In genomic region chr14:91357272-91357671, GRCh38 we compare ENCODE assay signal across 1 cellular context.
TF ChIP-seq lines count a peak whose summit lies in the region.

No MANE protein-coding gene starts in this region.

TF ChIP-seq in GM23338, 12 proteins besides CTCF, POLR2A, EP300 and RAD21 (continued from another document):
- TF ChIP-seq, protein P1, sequence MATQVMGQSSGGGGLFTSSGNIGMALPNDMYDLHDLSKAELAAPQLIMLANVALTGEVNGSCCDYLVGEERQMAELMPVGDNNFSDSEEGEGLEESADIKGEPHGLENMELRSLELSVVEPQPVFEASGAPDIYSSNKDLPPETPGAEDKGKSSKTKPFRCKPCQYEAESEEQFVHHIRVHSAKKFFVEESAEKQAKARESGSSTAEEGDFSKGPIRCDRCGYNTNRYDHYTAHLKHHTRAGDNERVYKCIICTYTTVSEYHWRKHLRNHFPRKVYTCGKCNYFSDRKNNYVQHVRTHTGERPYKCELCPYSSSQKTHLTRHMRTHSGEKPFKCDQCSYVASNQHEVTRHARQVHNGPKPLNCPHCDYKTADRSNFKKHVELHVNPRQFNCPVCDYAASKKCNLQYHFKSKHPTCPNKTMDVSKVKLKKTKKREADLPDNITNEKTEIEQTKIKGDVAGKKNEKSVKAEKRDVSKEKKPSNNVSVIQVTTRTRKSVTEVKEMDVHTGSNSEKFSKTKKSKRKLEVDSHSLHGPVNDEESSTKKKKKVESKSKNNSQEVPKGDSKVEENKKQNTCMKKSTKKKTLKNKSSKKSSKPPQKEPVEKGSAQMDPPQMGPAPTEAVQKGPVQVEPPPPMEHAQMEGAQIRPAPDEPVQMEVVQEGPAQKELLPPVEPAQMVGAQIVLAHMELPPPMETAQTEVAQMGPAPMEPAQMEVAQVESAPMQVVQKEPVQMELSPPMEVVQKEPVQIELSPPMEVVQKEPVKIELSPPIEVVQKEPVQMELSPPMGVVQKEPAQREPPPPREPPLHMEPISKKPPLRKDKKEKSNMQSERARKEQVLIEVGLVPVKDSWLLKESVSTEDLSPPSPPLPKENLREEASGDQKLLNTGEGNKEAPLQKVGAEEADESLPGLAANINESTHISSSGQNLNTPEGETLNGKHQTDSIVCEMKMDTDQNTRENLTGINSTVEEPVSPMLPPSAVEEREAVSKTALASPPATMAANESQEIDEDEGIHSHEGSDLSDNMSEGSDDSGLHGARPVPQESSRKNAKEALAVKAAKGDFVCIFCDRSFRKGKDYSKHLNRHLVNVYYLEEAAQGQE (IDR thresholded peaks at IDR 0.05; ENCODE audit: unreplicated experiment): no peak
- TF ChIP-seq EZH2 (IDR thresholded peaks at IDR 0.05; ENCODE audit: low read depth, unreplicated experiment) (no peak), ZNF331 (CRISPR knock-in tag; IDR thresholded peaks at IDR 0.05; ENCODE audit: low read depth) (no peak), JUNB (IDR thresholded peaks at IDR 0.05; ENCODE audit: unreplicated experiment) (no peak), NANOG (IDR thresholded peaks at IDR 0.05; ENCODE audit: borderline replicate concordance) (no peak), POLR2AphosphoS5 (IDR thresholded peaks at IDR 0.05; ENCODE audit: low read depth) (no peak), CREB1 (CRISPR knock-in tag; IDR thresholded peaks at IDR 0.05; ENCODE audit: low read depth) (no peak), ZNF114 (CRISPR knock-in tag; IDR thresholded peaks at IDR 0.05) (no peak), ETS1 (IDR thresholded peaks at IDR 0.05) (no peak), EZH2phosphoT487 (IDR thresholded peaks at IDR 0.05; ENCODE audit: unreplicated experiment) (no peak)
- TF ChIP-seq, protein P2, sequence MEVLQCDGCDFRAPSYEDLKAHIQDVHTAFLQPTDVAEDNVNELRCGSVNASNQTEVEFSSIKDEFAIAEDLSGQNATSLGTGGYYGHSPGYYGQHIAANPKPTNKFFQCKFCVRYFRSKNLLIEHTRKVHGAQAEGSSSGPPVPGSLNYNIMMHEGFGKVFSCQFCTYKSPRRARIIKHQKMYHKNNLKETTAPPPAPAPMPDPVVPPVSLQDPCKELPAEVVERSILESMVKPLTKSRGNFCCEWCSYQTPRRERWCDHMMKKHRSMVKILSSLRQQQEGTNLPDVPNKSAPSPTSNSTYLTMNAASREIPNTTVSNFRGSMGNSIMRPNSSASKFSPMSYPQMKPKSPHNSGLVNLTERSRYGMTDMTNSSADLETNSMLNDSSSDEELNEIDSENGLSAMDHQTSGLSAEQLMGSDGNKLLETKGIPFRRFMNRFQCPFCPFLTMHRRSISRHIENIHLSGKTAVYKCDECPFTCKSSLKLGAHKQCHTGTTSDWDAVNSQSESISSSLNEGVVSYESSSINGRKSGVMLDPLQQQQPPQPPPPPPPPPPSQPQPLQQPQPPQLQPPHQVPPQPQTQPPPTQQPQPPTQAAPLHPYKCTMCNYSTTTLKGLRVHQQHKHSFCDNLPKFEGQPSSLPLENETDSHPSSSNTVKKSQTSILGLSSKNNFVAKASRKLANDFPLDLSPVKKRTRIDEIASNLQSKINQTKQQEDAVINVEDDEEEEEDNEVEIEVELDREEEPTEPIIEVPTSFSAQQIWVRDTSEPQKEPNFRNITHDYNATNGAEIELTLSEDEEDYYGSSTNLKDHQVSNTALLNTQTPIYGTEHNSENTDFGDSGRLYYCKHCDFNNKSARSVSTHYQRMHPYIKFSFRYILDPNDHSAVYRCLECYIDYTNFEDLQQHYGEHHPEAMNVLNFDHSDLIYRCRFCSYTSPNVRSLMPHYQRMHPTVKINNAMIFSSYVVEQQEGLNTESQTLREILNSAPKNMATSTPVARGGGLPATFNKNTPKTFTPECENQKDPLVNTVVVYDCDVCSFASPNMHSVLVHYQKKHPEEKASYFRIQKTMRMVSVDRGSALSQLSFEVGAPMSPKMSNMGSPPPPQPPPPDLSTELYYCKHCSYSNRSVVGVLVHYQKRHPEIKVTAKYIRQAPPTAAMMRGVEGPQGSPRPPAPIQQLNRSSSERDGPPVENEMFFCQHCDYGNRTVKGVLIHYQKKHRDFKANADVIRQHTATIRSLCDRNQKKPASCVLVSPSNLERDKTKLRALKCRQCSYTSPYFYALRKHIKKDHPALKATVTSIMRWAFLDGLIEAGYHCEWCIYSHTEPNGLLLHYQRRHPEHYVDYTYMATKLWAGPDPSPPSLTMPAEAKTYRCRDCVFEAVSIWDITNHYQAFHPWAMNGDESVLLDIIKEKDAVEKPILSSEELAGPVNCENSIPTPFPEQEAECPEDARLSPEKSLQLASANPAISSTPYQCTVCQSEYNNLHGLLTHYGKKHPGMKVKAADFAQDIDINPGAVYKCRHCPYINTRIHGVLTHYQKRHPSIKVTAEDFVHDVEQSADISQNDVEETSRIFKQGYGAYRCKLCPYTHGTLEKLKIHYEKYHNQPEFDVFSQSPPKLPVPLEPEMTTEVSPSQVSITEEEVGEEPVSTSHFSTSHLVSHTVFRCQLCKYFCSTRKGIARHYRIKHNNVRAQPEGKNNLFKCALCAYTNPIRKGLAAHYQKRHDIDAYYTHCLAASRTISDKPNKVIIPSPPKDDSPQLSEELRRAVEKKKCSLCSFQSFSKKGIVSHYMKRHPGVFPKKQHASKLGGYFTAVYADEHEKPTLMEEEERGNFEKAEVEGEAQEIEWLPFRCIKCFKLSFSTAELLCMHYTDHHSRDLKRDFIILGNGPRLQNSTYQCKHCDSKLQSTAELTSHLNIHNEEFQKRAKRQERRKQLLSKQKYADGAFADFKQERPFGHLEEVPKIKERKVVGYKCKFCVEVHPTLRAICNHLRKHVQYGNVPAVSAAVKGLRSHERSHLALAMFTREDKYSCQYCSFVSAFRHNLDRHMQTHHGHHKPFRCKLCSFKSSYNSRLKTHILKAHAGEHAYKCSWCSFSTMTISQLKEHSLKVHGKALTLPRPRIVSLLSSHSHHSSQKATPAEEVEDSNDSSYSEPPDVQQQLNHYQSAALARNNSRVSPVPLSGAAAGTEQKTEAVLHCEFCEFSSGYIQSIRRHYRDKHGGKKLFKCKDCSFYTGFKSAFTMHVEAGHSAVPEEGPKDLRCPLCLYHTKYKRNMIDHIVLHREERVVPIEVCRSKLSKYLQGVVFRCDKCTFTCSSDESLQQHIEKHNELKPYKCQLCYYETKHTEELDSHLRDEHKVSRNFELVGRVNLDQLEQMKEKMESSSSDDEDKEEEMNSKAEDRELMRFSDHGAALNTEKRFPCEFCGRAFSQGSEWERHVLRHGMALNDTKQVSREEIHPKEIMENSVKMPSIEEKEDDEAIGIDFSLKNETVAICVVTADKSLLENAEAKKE (CRISPR knock-in tag; IDR thresholded peaks at IDR 0.05): no peak
